In the genomic region with DNA sequence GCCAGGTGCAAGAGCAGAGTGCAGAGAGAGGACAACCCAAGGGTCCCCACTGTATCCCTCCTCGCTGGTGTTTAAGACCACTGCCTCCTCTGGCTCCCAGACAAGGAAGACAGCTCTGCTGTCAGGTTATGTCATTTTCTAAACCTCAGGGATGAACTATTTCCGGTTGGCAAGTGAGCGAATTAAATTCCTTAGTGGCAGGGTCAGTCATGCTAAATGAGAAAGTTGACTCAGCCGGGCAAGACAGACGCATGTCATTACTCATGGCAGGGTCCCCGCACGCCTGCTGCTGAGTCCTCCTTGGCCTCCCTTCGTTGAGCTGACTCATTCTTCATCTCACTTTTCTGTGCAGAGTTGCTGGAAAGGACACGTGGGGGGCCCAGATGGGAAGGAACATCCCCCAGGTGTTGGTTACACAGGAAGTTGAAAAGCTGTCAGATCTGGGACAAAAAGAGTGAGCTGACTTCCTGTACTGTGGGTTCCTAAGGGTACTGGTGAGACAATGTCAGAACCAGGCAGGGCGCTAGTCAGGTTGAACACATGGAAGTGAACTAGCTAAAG, we compare ENCODE assay signal across 1 cellular context.
A peak's percentile ranks its signal among the peaks of the same experiment; 100 is the strongest.
TF ChIP-seq lines count a peak whose summit lies in the region.

No MANE protein-coding gene starts in this region.

TF ChIP-seq in HEK293, 187 proteins besides CTCF, POLR2A, EP300 and RAD21 (continued from another document):
- TF ChIP-seq, protein P1, sequence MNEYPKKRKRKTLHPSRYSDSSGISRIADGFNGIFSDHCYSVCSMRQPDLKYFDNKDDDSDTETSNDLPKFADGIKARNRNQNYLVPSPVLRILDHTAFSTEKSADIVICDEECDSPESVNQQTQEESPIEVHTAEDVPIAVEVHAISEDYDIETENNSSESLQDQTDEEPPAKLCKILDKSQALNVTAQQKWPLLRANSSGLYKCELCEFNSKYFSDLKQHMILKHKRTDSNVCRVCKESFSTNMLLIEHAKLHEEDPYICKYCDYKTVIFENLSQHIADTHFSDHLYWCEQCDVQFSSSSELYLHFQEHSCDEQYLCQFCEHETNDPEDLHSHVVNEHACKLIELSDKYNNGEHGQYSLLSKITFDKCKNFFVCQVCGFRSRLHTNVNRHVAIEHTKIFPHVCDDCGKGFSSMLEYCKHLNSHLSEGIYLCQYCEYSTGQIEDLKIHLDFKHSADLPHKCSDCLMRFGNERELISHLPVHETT (tag by site-specific recombination; IDR thresholded peaks at IDR 0.05), result 0 out of 2 replicates have a peak, but pooled peaks have one; percentile 38
- TF ChIP-seq, protein P2, sequence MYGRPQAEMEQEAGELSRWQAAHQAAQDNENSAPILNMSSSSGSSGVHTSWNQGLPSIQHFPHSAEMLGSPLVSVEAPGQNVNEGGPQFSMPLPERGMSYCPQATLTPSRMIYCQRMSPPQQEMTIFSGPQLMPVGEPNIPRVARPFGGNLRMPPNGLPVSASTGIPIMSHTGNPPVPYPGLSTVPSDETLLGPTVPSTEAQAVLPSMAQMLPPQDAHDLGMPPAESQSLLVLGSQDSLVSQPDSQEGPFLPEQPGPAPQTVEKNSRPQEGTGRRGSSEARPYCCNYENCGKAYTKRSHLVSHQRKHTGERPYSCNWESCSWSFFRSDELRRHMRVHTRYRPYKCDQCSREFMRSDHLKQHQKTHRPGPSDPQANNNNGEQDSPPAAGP (tag by site-specific recombination; IDR thresholded peaks at IDR 0.05), result 0 out of 2 replicates have a peak, but pooled peaks have one; percentile 39
- peak; percentile 38; the same call in 1 of the 2 replicates for TF ChIP-seq ZEB2 (tag by site-specific recombination; IDR thresholded peaks at IDR 0.05)
